In genomic region chr1:168159979-168160378, GRCh38 we compare ENCODE assay signal across 23 cellular contexts.
"Had no signal": no experiment of that assay in that cellular context is flagged by ENCODE, and none has a peak within 500 bp of the region (broad histone marks: within the 10 kb centered on the region; RNA-seq: fewer than 3 reads in every experiment).

No MANE protein-coding gene starts in this region.

- H3K36me3 ChIP-seq: colonic mucosa, esophagus squamous epithelium, gastrocnemius medialis, heart right ventricle, left lung, lower lobe of right lung had no signal

- H3K4me1 ChIP-seq: colonic mucosa, esophagus squamous epithelium, gastrocnemius medialis, heart right ventricle, left lung, lower lobe of right lung had no signal

- H3K4me3 ChIP-seq: colonic mucosa, esophagus squamous epithelium, gastrocnemius medialis, heart right ventricle, left lung, lower lobe of right lung had no signal

- H3K4me1 Mint-ChIP-seq: endodermal cell had no signal

- H3K27ac Mint-ChIP-seq: dendritic cell treated with granulocyte-macrophage colony-stimulating factor and Interleukin-4, amounts not matched to agents 40 ng/mL and 50 ng/mL, for 4 days; endodermal cell; mesothelial cell of epicardium; naive thymus-derived CD4-positive, alpha-beta T cell had no signal

- H3K9me3 ChIP-seq: colonic mucosa, gastrocnemius medialis had no signal

- H3K27ac ChIP-seq: colonic mucosa, epithelial cell of prostate, esophagus squamous epithelium, gastrocnemius medialis, heart right ventricle, left lung, lower lobe of right lung had no signal

- DNase-seq: colonic mucosa; cortex of kidney; effector CD8-positive, alpha-beta T cell; effector memory CD8-positive, alpha-beta T cell; endodermal cell; erythroblast; esophagus squamous epithelium; foreskin fibroblast; foreskin melanocyte; gastrocnemius medialis; glutamatergic neuron; head of caudate nucleus; heart right ventricle; hippocampal formation; left cardiac atrium; left lung; left ventricle myocardium superior; lower lobe of right lung; mesenchymal stem cell; naive thymus-derived CD4-positive, alpha-beta T cell had no signal

- H3K4me3 Mint-ChIP-seq: dendritic cell treated with granulocyte-macrophage colony-stimulating factor and Interleukin-4, amounts not matched to agents 40 ng/mL and 50 ng/mL, for 4 days; effector memory CD8-positive, alpha-beta T cell; endodermal cell; mesothelial cell of epicardium; naive thymus-derived CD4-positive, alpha-beta T cell had no signal
